In the genomic region with DNA sequence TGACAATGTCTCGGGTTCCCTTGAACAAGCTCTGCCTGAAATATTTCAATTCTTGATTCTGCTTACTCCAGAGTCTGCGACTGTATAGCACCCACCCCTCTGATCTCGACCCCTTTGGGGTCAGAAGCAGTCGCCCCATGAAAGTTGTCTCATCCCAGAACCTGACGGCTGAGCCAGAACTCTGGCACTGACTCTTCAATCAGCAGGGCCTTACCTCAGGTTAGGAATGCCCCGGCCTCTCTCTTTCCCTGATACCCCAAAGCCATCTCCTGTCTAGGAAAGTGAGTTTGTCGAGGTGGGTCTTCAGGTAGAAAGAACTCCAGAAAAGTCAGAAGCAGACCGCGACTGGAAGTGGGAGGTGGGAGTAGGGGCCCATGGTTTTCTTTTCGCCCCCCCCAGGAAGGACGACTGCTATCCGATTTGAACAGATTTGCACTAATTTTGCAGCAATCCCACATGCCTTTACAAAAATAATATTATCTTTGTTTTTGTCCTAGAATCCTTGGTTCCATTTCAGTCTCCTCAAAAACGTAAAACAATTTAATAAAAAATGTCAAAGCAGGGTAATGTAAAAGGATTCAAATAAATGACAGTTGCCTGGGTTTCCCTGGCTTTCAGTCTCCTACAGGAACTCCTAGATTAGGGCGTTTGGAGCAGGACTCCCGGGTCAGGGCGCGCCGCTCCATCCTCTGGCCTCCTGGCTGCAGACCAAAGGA, we compare ENCODE assay signal across 2 cellular contexts.
A peak's percentile ranks its signal among the peaks of the same experiment; 100 is the strongest.
TF ChIP-seq lines count a peak whose summit lies in the region.

No MANE protein-coding gene starts in this region.

TF ChIP-seq in A549, 52 proteins besides CTCF, POLR2A, EP300 and RAD21 (continued from another document):
- TF ChIP-seq, protein P1, sequence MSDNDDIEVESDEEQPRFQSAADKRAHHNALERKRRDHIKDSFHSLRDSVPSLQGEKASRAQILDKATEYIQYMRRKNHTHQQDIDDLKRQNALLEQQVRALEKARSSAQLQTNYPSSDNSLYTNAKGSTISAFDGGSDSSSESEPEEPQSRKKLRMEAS (IDR thresholded peaks at IDR 0.05), result no peak
- no peak for TF ChIP-seq FOSL2 (IDR thresholded peaks at IDR 0.05)
- TF ChIP-seq FOSL2 (CRISPR knock-in tag; IDR thresholded peaks at IDR 0.05), result no peak
- no peak for TF ChIP-seq TFCP2L1 (CRISPR knock-in tag; IDR thresholded peaks at IDR 0.05)
- TF ChIP-seq, protein P2, sequence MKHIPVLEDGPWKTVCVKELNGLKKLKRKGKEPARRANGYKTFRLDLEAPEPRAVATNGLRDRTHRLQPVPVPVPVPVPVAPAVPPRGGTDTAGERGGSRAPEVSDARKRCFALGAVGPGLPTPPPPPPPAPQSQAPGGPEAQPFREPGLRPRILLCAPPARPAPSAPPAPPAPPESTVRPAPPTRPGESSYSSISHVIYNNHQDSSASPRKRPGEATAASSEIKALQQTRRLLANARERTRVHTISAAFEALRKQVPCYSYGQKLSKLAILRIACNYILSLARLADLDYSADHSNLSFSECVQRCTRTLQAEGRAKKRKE (CRISPR knock-in tag; IDR thresholded peaks at IDR 0.05; ENCODE audit: low read depth), result no peak
- TF ChIP-seq HOXB13 (CRISPR knock-in tag; IDR thresholded peaks at IDR 0.05; ENCODE audit: low read depth), result no peak
- no peak for TF ChIP-seq CHD4 (IDR thresholded peaks at IDR 0.05; ENCODE audit: borderline replicate concordance)
- TF ChIP-seq NR3C1 (IDR thresholded peaks at IDR 0.05), result no peak
- TF ChIP-seq, protein P3, sequence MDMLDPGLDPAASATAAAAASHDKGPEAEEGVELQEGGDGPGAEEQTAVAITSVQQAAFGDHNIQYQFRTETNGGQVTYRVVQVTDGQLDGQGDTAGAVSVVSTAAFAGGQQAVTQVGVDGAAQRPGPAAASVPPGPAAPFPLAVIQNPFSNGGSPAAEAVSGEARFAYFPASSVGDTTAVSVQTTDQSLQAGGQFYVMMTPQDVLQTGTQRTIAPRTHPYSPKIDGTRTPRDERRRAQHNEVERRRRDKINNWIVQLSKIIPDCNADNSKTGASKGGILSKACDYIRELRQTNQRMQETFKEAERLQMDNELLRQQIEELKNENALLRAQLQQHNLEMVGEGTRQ (IDR thresholded peaks at IDR 0.05), result no peak

TF ChIP-seq in GM23338, 12 proteins besides CTCF, POLR2A, EP300 and RAD21:
- TF ChIP-seq, protein P4, sequence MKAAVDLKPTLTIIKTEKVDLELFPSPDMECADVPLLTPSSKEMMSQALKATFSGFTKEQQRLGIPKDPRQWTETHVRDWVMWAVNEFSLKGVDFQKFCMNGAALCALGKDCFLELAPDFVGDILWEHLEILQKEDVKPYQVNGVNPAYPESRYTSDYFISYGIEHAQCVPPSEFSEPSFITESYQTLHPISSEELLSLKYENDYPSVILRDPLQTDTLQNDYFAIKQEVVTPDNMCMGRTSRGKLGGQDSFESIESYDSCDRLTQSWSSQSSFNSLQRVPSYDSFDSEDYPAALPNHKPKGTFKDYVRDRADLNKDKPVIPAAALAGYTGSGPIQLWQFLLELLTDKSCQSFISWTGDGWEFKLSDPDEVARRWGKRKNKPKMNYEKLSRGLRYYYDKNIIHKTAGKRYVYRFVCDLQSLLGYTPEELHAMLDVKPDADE (IDR thresholded peaks at IDR 0.05), result no peak
- peak; percentile 61 for TF ChIP-seq EZH2 (IDR thresholded peaks at IDR 0.05; ENCODE audit: low read depth, unreplicated experiment)
